Comparison of ENCODE assay signal across 13 cellular contexts in genomic region chr14:55712505-55712904, GRCh38.
"Had no signal": no experiment of that assay in that cellular context is flagged by ENCODE, and none has a peak within 500 bp of the region (broad histone marks: within the 10 kb centered on the region; RNA-seq: fewer than 3 reads in every experiment).

No MANE protein-coding gene starts in this region.

- H3K27me3 ChIP-seq: stomach, uterus had no signal

- H3K27ac Mint-ChIP-seq: activated CD8-positive, alpha-beta T cell treated with anti-CD3 and anti-CD28 coated beads, Interleukin-2, amount 10 ng/mL, durations not matched to agents 7 days and 5 days; activated naive CD8-positive, alpha-beta T cell treated with anti-CD3 and anti-CD28 coated beads, Interleukin-2, amount 10 ng/mL, durations not matched to agents 7 days and 5 days; mesothelial cell of epicardium had no signal

- H3K9me3 ChIP-seq: prostate gland, stomach, uterus had no signal

- H3K36me3 ChIP-seq: prostate gland, stomach, uterus had no signal

- H3K4me1 ChIP-seq: prostate gland, uterus had no signal

- H3K4me1 Mint-ChIP-seq: activated naive CD8-positive, alpha-beta T cell treated with anti-CD3 and anti-CD28 coated beads, Interleukin-2, amount 10 ng/mL, durations not matched to agents 7 days and 5 days; mesothelial cell of epicardium; naive B cell had no signal

- H3K4me3 ChIP-seq: prostate gland, stomach, uterus had no signal

- H3K9me3 Mint-ChIP-seq: activated naive CD8-positive, alpha-beta T cell treated with anti-CD3 and anti-CD28 coated beads, Interleukin-2, amount 10 ng/mL, durations not matched to agents 7 days and 5 days; mesothelial cell of epicardium; naive B cell had no signal

- ATAC-seq: activated CD8-positive, alpha-beta T cell treated with anti-CD3 and anti-CD28 coated beads, Interleukin-2, amount 10 ng/mL, durations not matched to agents 7 days and 5 days; esophagus mucosa had no signal

- H3K27ac ChIP-seq: prostate gland, stomach, uterus had no signal

- H3K4me3 Mint-ChIP-seq: activated CD8-positive, alpha-beta T cell treated with anti-CD3 and anti-CD28 coated beads, Interleukin-2, amount 10 ng/mL, durations not matched to agents 7 days and 5 days; activated naive CD8-positive, alpha-beta T cell treated with anti-CD3 and anti-CD28 coated beads, Interleukin-2, amount 10 ng/mL, durations not matched to agents 7 days and 5 days; mesothelial cell of epicardium; naive B cell had no signal

- DNase-seq: activated CD8-positive, alpha-beta memory T cell treated with anti-CD3 and anti-CD28 coated beads, Interleukin-2, amount 50 U/mL, for 48 hours; activated CD8-positive, alpha-beta T cell treated with anti-CD3 and anti-CD28 coated beads, Interleukin-2, amount 10 ng/mL, durations not matched to agents 7 days and 5 days; activated naive CD8-positive, alpha-beta T cell treated with anti-CD3 and anti-CD28 coated beads, Interleukin-2, amount 10 ng/mL, durations not matched to agents 7 days and 5 days; glutamatergic neuron; naive B cell; stimulated activated CD4-positive, alpha-beta T cell treated with anti-CD3 and anti-CD28 coated beads, Interleukin-15, amount 100 ng/mL, for 24 hours; stimulated activated CD4-positive, alpha-beta T cell treated with anti-CD3 and anti-CD28 coated beads, Interleukin-4, amount 100 ng/mL, for 24 hours; stomach; SW 1271; uterus had no signal

- H3K27me3 Mint-ChIP-seq: activated naive CD8-positive, alpha-beta T cell treated with anti-CD3 and anti-CD28 coated beads, Interleukin-2, amount 10 ng/mL, durations not matched to agents 7 days and 5 days; naive B cell had no signal

- H3K36me3 Mint-ChIP-seq: activated naive CD8-positive, alpha-beta T cell treated with anti-CD3 and anti-CD28 coated beads, Interleukin-2, amount 10 ng/mL, durations not matched to agents 7 days and 5 days; mesothelial cell of epicardium; naive B cell had no signal
